ENCODE assay signal across 8 cellular contexts in genomic region chr2:207530160-207531023, GRCh38. TPM values are rescaled to one million over a fixed set of nuclear protein-coding genes. Genes with fewer than 3 reads are reported as not detected.
A peak's percentile ranks its signal among the peaks of the same experiment; 100 is the strongest.
DNase-seq lines count a peak whose midpoint lies in the region; ATAC-seq and TF ChIP-seq lines count a peak whose summit lies in the region.

No MANE protein-coding gene starts in this region.

- WGBS in IMR-90 (ENCODE audit: extremely low coverage in 2 of 2, insufficient read length in 1 of 2), 2 experiments: 0% methylated on average over 5 of the region's 93 CpGs; no CpG with 5 or more reads in 1 of the 2 experiments
- 0 to 1% (median 0%) methylated on average over 41 to 91 of the region's 93 CpGs for WGBS in adipose tissue, 3 donors
- under 1% methylated on average over 12 of the region's 93 CpGs for WGBS in hepatocyte (ENCODE audit: low lambda C conversion rate, missing lambda C conversion rate)

- H3K9me2 ChIP-seq in hepatocyte (replicated peaks; ENCODE audit: insufficient read depth): no peaks in the 10 kb centered on the region

- H3K9me1 ChIP-seq in IMR-90 (ENCODE audit: insufficient read depth, low read length): no peaks in the 10 kb centered on the region; the same call in 1 of the 2 replicates

- H3K23ac ChIP-seq in IMR-90 (ENCODE audit: low read depth, low read length): peak overlapping the region; percentile 98

- H3K18ac ChIP-seq in IMR-90 (ENCODE audit: low read depth, low read length): peak overlapping the region; percentile 96

- no peak for TF ChIP-seq POLR2A in IMR-90 (IDR thresholded peaks at IDR 0.05; ENCODE audit: low read depth, low read length)

- peak overlapping the region; percentile 89 for H3K4ac ChIP-seq in IMR-90 (ENCODE audit: low read depth, low read length)

- H3K9me3 ChIP-seq in IMR-90 (ENCODE audit: control insufficient read depth, insufficient read depth, low read length) (no peaks in the 10 kb centered on the region), hepatocyte (ENCODE audit: low read depth) (no peaks in the 10 kb centered on the region)

- H3K27me3 ChIP-seq in IMR-90 (ENCODE audit: control insufficient read depth, insufficient read depth, low read length) (no peaks in the 10 kb centered on the region), hepatocyte (no peaks in the 10 kb centered on the region)

- H4K8ac ChIP-seq in IMR-90 (ENCODE audit: low read depth in 2 of 2, low read length in 2 of 2): peak overlapping the region; percentile 40 to 64

- H2AFZ ChIP-seq in IMR-90 (replicated peaks; ENCODE audit: low read length, poor library complexity) (peak overlapping the region; percentile 84), hepatocyte (peak overlapping the region; percentile 22)

- no peak for TF ChIP-seq RAD21 in IMR-90 (IDR thresholded peaks at IDR 0.05; ENCODE audit: low read length)

- H3K4me1 ChIP-seq in IMR-90 (ENCODE audit: control insufficient read depth, insufficient read depth, low read length) (no peaks in the 10 kb centered on the region), hepatocyte (ENCODE audit: insufficient read depth) (peaks cover 16% of the 10 kb centered on the region)

- H2BK120ac ChIP-seq in IMR-90 (ENCODE audit: low read depth, low read length): peak overlapping the region; percentile 62

- peaks cover 49% of the 10 kb centered on the region for H3K79me2 ChIP-seq in hepatocyte

- H3K9ac ChIP-seq in IMR-90 (ENCODE audit: low read depth, low read length): peak overlapping the region; percentile 98

- peak; percentile 29 for DNase-seq in AG08395 (ENCODE audit: low spot score)
- no peak for DNase-seq in IMR-90
- peak; percentile 49 for DNase-seq in SKM-1 treated with dmso at 0.1 percent for 144 hours (lab: John Stamatoyannopoulos, UW; ENCODE audit: unreplicated experiment)
- peak; percentile 54 for DNase-seq in hepatocyte (ENCODE audit: low spot score)
- no peak for DNase-seq in retinal pigment epithelial cell (ENCODE audit: low read depth)

- H3K27ac ChIP-seq in IMR-90 (ENCODE audit: insufficient read depth, low read length) (peak overlapping the region; percentile 98), adipose tissue (ENCODE audit: low read depth, low read length) (peak overlapping the region; percentile 85), hepatocyte (peak overlapping the region; percentile 98)

- peak overlapping the region; percentile 92 for H3K14ac ChIP-seq in IMR-90 (replicated peaks; ENCODE audit: low read depth, low read length)

- peak overlapping the region; percentile 87 for H3K56ac ChIP-seq in IMR-90 (ENCODE audit: extremely low read depth, insufficient read depth, low read length)

- H4K20me1 ChIP-seq in IMR-90 (ENCODE audit: insufficient read depth, low read length): peaks cover 17% of the 10 kb centered on the region; the same call in 1 of the 2 replicates
- peaks cover 42% of the 10 kb centered on the region for H4K20me1 ChIP-seq in hepatocyte (ENCODE audit: insufficient read depth, poor library complexity, severe bottlenecking)

- peak overlapping the region; percentile 95 for H4K5ac ChIP-seq in IMR-90 (ENCODE audit: low read depth, low read length)

- intact Hi-C loops in IMR-90 (cut with micrococcal nuclease): loop anchor here (1.0 to 2.0 kb wide), 3 partner anchors 42 to 180 kb away; partner anchors contain the start of genes CCNYL1 and METTL21A

- peak overlapping the region; percentile 69 for H2AK5ac ChIP-seq in IMR-90 (ENCODE audit: low read depth, low read length)

- TF ChIP-seq CTCF in IMR-90 (conservative IDR thresholded peaks at IDR 0.05; ENCODE audit: low read depth, low read length) (no peak), hepatocyte (IDR thresholded peaks at IDR 0.05; ENCODE audit: poor library complexity) (no peak), retinal pigment epithelial cell (conservative IDR thresholded peaks at IDR 0.05; ENCODE audit: low read depth, low read length) (no peak)

- dilution Hi-C loops in IMR-90 (cut with HindIII; ENCODE audit: low sequenced_read_pairs, unreplicated experiment): no loop called here

- ATAC-seq in GM18907 (IDR thresholded peaks at IDR 0.05; ENCODE audit: unreplicated experiment) (peak; percentile 8), IMR-90 (ENCODE audit: low read depth) (peak; percentile 0; the same call in 1 of the 2 replicates), HG03108 (IDR thresholded peaks at IDR 0.05; ENCODE audit: unreplicated experiment) (no peak)

- BruUV-seq in IMR-90 (replicated peaks; lab: Mats Ljungman, UMichigan): no TSS peak

- peak overlapping the region; percentile 87 for H2BK5ac ChIP-seq in IMR-90 (ENCODE audit: low read depth, low read length, poor library complexity, severe bottlenecking)

- POLR2A ChIA-PET in IMR-90 (lab: Charles Lee; ENCODE audit: unreplicated experiment): interaction anchor here (0.5 to 1.3 kb wide), 15 partner anchors 10 to 548 kb away, joined by 3 to 22 read pairs (median 3); no protein-coding TSS in a partner anchor

- peak overlapping the region; percentile 91 for H3K4me2 ChIP-seq in IMR-90 (ENCODE audit: low read depth, low read length)
- peak overlapping the region; percentile 76 for H3K4me2 ChIP-seq in hepatocyte

- H4K91ac ChIP-seq in IMR-90 (ENCODE audit: insufficient read depth, low read depth, low read length): peak overlapping the region; percentile 81

- CTCF ChIA-PET in IMR-90 (lab: Yijun Ruan, JAX): interaction anchor here (1.6 kb wide), 1 partner anchor 26 kb away, joined by 7 read pairs; no protein-coding TSS in a partner anchor

- H2BK20ac ChIP-seq in IMR-90 (ENCODE audit: low read depth, low read length): 0 out of 2 replicates have a peak overlapping the region, but pooled peaks have one; percentile 6

- peak overlapping the region; percentile 98 for H2AK9ac ChIP-seq in IMR-90 (replicated peaks; ENCODE audit: low read depth, low read length, poor library complexity)

- H3K36me3 ChIP-seq in IMR-90 (ENCODE audit: control insufficient read depth, insufficient read depth, low read length): no peaks in the 10 kb centered on the region
- H3K36me3 ChIP-seq in hepatocyte (replicated peaks; ENCODE audit: insufficient read depth, low read depth): no peaks in the 10 kb centered on the region

- 0 out of 3 replicates have a peak overlapping the region, but pooled peaks have one; percentile 1 for H2BK15ac ChIP-seq in IMR-90 (ENCODE audit: low read depth, low read length)

- H3K79me1 ChIP-seq in IMR-90 (ENCODE audit: low read depth in 1 of 2, low read length in 2 of 2): peaks cover 17 to 33% of the 10 kb centered on the region in 2 experiments

- in situ Hi-C loops in IMR-90 (cut with MboI; ENCODE audit: low sequenced_read_pairs): no loop called here

- H3K4me3 ChIP-seq in IMR-90 (ENCODE audit: insufficient read depth, low read depth, low read length) (peak overlapping the region; percentile 100), hepatocyte (peak overlapping the region; percentile 96), retinal pigment epithelial cell (ENCODE audit: low read length) (peak overlapping the region; percentile 79)

TF ChIP-seq in IMR-90, 13 proteins besides CTCF, POLR2A, EP300 and RAD21:
- TF ChIP-seq FOS (IDR thresholded peaks at IDR 0.05; ENCODE audit: low read depth, low read length) (0 out of 2 replicates have a peak, but pooled peaks have one; percentile 6), MAZ (IDR thresholded peaks at IDR 0.05; ENCODE audit: borderline replicate concordance, low read depth, low read length) (no peak), ELK1 (IDR thresholded peaks at IDR 0.05; ENCODE audit: borderline replicate concordance, low read depth, low read length) (no peak), SMC3 (IDR thresholded peaks at IDR 0.05; ENCODE audit: low read depth, low read length) (peak; percentile 7; the same call in 1 of the 2 replicates)

RNA-seq across cellular contexts. Expression of gene CREB1, which starts 0.6 kb away (rescaled TPM):
- total RNA-seq in IMR-90 (2012; rRNA removed) (71.9 and 94.5 TPM in 2 replicates), hepatocyte (40.8 and 42.0 TPM in 2 replicates)
- polyA plus RNA-seq in IMR-90 (2012; rRNA removed) (22.4 and 25.6 TPM in 2 replicates), adipose tissue (10 to 100 TPM in 2 of 3 donors, 1 to 10 TPM in 1; 5.8 to 11.7 (median 10.8) TPM), hepatocyte (21.9 and 22.6 TPM in 2 replicates)
- polyA plus RNA-seq in IMR-90 (2012; cell fraction: cytosol; rRNA removed): 3.7 and 7.5 TPM in 2 replicates
- 5.5 and 24.0 TPM in 2 replicates for polyA plus RNA-seq in IMR-90 (2012; cell fraction: nucleus; rRNA removed; ENCODE audit: low replicate concordance)

Comparison
In these comparisons a context has a peak if more than half of its experiments do, and no peak if none do; other contexts are left out.
1. DNase-seq: peak in AG08395 (single experiment), SKM-1 treated with dmso at 0.1 percent for 144 hours (single experiment) and hepatocyte (single experiment); none in IMR-90 (single experiment) and retinal pigment epithelial cell (single experiment).
2. Peak in every context shown above with its lines, with median percentiles within 50 percentile points of each other: H3K27ac ChIP-seq and H3K4me3 ChIP-seq.